ENCODE assay signal across 1 cellular context in genomic region chr15:68259883-68260282, GRCh38.
TF ChIP-seq lines count a peak whose summit lies in the region.

No MANE protein-coding gene starts in this region.

TF ChIP-seq in GM12891, 5 proteins besides CTCF, POLR2A, EP300 and RAD21 (continued from another document):
- TF ChIP-seq SPI1 (IDR thresholded peaks at IDR 0.05; ENCODE audit: low read depth, low read length) (no peak), POLR2AphosphoS5 (IDR thresholded peaks at IDR 0.05; ENCODE audit: low read depth, low read length) (no peak)
